Comparison of ENCODE assay signal across 9 cellular contexts in genomic region chr3:81485444-81485865, GRCh38.
DNase-seq lines count a peak whose midpoint lies in the region; ATAC-seq and TF ChIP-seq lines count a peak whose summit lies in the region.
"Had no signal": no experiment of that assay in that cellular context is flagged by ENCODE, and none has a peak within 500 bp of the region (broad histone marks: within the 10 kb centered on the region; RNA-seq: fewer than 3 reads in every experiment).

No MANE protein-coding gene starts in this region.

- H3K4me1 Mint-ChIP-seq in activated T-cell treated with anti-CD3 and anti-CD28 coated beads, Interleukin-2, amount 50 U/mL, for 24 hours (ENCODE audit: low read depth), result no peaks in the 10 kb centered on the region

- no peak for TF ChIP-seq CTCF in coronary artery (IDR thresholded peaks at IDR 0.05)
- TF ChIP-seq CTCF in sigmoid colon (IDR thresholded peaks at IDR 0.05), result no peak

- H3K36me3 ChIP-seq in sigmoid colon, result no peaks in the 10 kb centered on the region

- H3K27ac Mint-ChIP-seq in activated T-cell treated with anti-CD3 and anti-CD28 coated beads, Interleukin-2, amount 50 U/mL, for 24 hours, result no peak overlapping the region

- DNase-seq in coronary artery (ENCODE audit: low spot score), result no peak
- DNase-seq in sigmoid colon, result no peak
- DNase-seq in ACHN, result no peak
- no peak for DNase-seq in activated T-cell treated with anti-CD3 and anti-CD28 coated beads, Interleukin-2, amount 50 U/mL, for 24 hours
- DNase-seq in NCI-H2029 treated with DMSO at 0.1 percent for 48 hours (lab: John Stamatoyannopoulos, UW), result no peak

- H3K9me3 ChIP-seq in sigmoid colon, result no peaks in the 10 kb centered on the region

- TF ChIP-seq EP300 in sigmoid colon (IDR thresholded peaks at IDR 0.05), result no peak

- H3K27me3 Mint-ChIP-seq in activated T-cell treated with anti-CD3 and anti-CD28 coated beads, Interleukin-2, amount 50 U/mL, for 24 hours, result peaks cover 5% of the 10 kb centered on the region

- peaks cover 0 to 23% (median 15%) of the 10 kb centered on the region in 4 donors for H3K4me1 ChIP-seq in sigmoid colon

- intact Hi-C loops in sigmoid colon (cut with DNase I), result no loop called here

- H3K36me3 Mint-ChIP-seq in activated T-cell treated with anti-CD3 and anti-CD28 coated beads, Interleukin-2, amount 50 U/mL, for 24 hours (ENCODE audit: low read depth), result peaks cover 3% of the 10 kb centered on the region

- H3K27me3 ChIP-seq in sigmoid colon, result no peaks in the 10 kb centered on the region

- WGBS in sigmoid colon, 2 donors, result 5 to 46% methylated on average over 5 of the region's 5 CpGs

- in situ Hi-C loops in ACHN (cut with HindIII; ENCODE audit: low pct_ligation_motif_present, low pct_unique_long_range_greater_than_20kb, low sequenced_read_pairs), result no loop called here

- peaks cover 12% of the 10 kb centered on the region for H3K9me3 Mint-ChIP-seq in activated T-cell treated with anti-CD3 and anti-CD28 coated beads, Interleukin-2, amount 50 U/mL, for 24 hours

- no peak for TF ChIP-seq POLR2A in sigmoid colon (IDR thresholded peaks at IDR 0.05)

- peak overlapping the region; percentile 45 for H3K4me3 ChIP-seq in coronary artery
- no peak overlapping the region for H3K4me3 ChIP-seq in sigmoid colon
- H3K4me3 ChIP-seq: skin epidermis had no signal

- ATAC-seq in GM19463 (IDR thresholded peaks at IDR 0.05; ENCODE audit: unreplicated experiment), result peak; percentile 97
- ATAC-seq in HG03442 (IDR thresholded peaks at IDR 0.05; ENCODE audit: unreplicated experiment), result peak; percentile 99

- H3K4me3 Mint-ChIP-seq in activated T-cell treated with anti-CD3 and anti-CD28 coated beads, Interleukin-2, amount 50 U/mL, for 24 hours, result no peak overlapping the region

- peak overlapping the region; percentile 49 to 66 for H3K27ac ChIP-seq in coronary artery
- peak overlapping the region; percentile 34 to 70 (median 45) for H3K27ac ChIP-seq in sigmoid colon
- H3K27ac ChIP-seq: VCaP had no signal
